In the genomic region with DNA sequence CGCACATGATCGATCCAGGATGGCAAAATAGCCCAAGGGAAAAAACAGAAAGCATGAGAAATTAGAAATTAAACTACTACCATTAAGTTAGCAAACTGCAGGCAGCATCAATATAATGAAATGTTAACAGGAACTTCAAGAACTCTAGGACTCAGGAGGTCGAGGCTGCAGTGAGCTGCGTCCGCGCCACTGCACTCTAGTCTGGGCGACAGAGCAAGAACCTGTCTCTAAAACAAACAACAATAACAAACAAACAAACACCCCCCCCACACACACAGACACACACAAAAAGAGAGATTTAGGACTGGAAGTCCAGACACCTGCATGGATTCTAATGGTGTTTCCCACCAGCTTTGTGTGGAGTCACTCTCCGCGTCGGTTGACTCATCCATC, we compare ENCODE assay signal across 8 cellular contexts. TPM values are rescaled to one million over a fixed set of nuclear protein-coding genes. Genes with fewer than 3 reads are reported as not detected.
A peak's percentile ranks its signal among the peaks of the same experiment; 100 is the strongest.
DNase-seq lines count a peak whose midpoint lies in the region; ATAC-seq and TF ChIP-seq lines count a peak whose summit lies in the region.

No MANE protein-coding gene starts in this region.

- H3K4me3 ChIP-seq in breast epithelium = peak overlapping the region; percentile 60 to 93 (median 91)
- H3K4me3 ChIP-seq in mucosa of rectum (ENCODE audit: low read length in 2 of 2) = peak overlapping the region; percentile 88 to 92

- TF ChIP-seq CTCF in breast epithelium (IDR thresholded peaks at IDR 0.05) = no peak

- H3K4me1 ChIP-seq in breast epithelium = peaks cover 3 to 12% of the 10 kb centered on the region in 2 donors
- H3K4me1 ChIP-seq in mucosa of rectum (ENCODE audit: control insufficient read depth in 2 of 2, insufficient read depth in 2 of 2, low read length in 2 of 2) = peaks cover 28 to 34% of the 10 kb centered on the region in 2 donors

- H3K36me3 Mint-ChIP-seq in stimulated activated naive CD8-positive, alpha-beta T cell treated with anti-CD3 and anti-CD28 coated beads, Interleukin-15, Interleukin-2, amounts not matched to agents 100 ng/mL and 50 ng/mL, for 24 hours (ENCODE audit: low read depth) = peaks cover 23% of the 10 kb centered on the region

- peak overlapping the region; percentile 94 to 95 for H3K9ac ChIP-seq in mucosa of rectum (ENCODE audit: low read depth in 1 of 2, low read length in 2 of 2)

- peak overlapping the region; percentile 94 for H3K4me3 Mint-ChIP-seq in stimulated activated naive CD8-positive, alpha-beta T cell treated with anti-CD3 and anti-CD28 coated beads, Interleukin-15, Interleukin-2, amounts not matched to agents 100 ng/mL and 50 ng/mL, for 24 hours

- H3K9me3 ChIP-seq in breast epithelium (no peaks in the 10 kb centered on the region), mucosa of rectum (ENCODE audit: control insufficient read depth in 2 of 2, low read length in 2 of 2) (no peaks in the 10 kb centered on the region)

- H3K36me3 ChIP-seq in breast epithelium (no peaks in the 10 kb centered on the region), mucosa of rectum (ENCODE audit: control insufficient read depth in 2 of 2, insufficient read depth in 2 of 2, low read length in 2 of 2) (peaks cover 7 to 12% of the 10 kb centered on the region in 2 donors)

- no peaks in the 10 kb centered on the region for H3K27me3 ChIP-seq in breast epithelium
- H3K27me3 ChIP-seq in mucosa of rectum (ENCODE audit: control insufficient read depth in 2 of 2, insufficient read depth in 2 of 2, low read length in 2 of 2) = no peaks in the 10 kb centered on the region

- H3K27me3 Mint-ChIP-seq in stimulated activated naive CD8-positive, alpha-beta T cell treated with anti-CD3 and anti-CD28 coated beads, Interleukin-15, Interleukin-2, amounts not matched to agents 100 ng/mL and 50 ng/mL, for 24 hours = no peaks in the 10 kb centered on the region

- H3K9me3 Mint-ChIP-seq in stimulated activated naive CD8-positive, alpha-beta T cell treated with anti-CD3 and anti-CD28 coated beads, Interleukin-15, Interleukin-2, amounts not matched to agents 100 ng/mL and 50 ng/mL, for 24 hours = no peaks in the 10 kb centered on the region

- H3K27ac Mint-ChIP-seq in stimulated activated naive CD8-positive, alpha-beta T cell treated with anti-CD3 and anti-CD28 coated beads, Interleukin-15, Interleukin-2, amounts not matched to agents 100 ng/mL and 50 ng/mL, for 24 hours = peak overlapping the region; percentile 93

- intact Hi-C loops in breast epithelium (cut with DNase I; ENCODE audit: low total_unique reads) = no loop called here

- no peak for ATAC-seq in stimulated activated naive CD8-positive, alpha-beta T cell treated with anti-CD3 and anti-CD28 coated beads, Interleukin-15, Interleukin-2, amounts not matched to agents 100 U/mL and 50 U/mL, for 24 hours
- no peak for ATAC-seq in GM19467 (IDR thresholded peaks at IDR 0.05; ENCODE audit: unreplicated experiment)
- no peak for ATAC-seq in GM21576 (IDR thresholded peaks at IDR 0.05; ENCODE audit: unreplicated experiment)

- H3K27ac ChIP-seq in breast epithelium = peak overlapping the region; percentile 90 to 97
- peak overlapping the region; percentile 92 to 94 for H3K27ac ChIP-seq in mucosa of rectum (ENCODE audit: low read depth in 2 of 2, low read length in 2 of 2)

- H3K4me1 Mint-ChIP-seq in stimulated activated naive CD8-positive, alpha-beta T cell treated with anti-CD3 and anti-CD28 coated beads, Interleukin-15, Interleukin-2, amounts not matched to agents 100 ng/mL and 50 ng/mL, for 24 hours (ENCODE audit: low read depth) = peaks cover 45% of the 10 kb centered on the region

- no peak for TF ChIP-seq POLR2A in breast epithelium (IDR thresholded peaks at IDR 0.05)

- DNase-seq in stimulated activated naive CD8-positive, alpha-beta T cell treated with anti-CD3 and anti-CD28 coated beads, Interleukin-15, Interleukin-2, amounts not matched to agents 100 U/mL and 50 U/mL, for 24 hours = no peak
- DNase-seq in breast epithelium (ENCODE audit: low spot score in 2 of 2) (no peak), H4 (ENCODE audit: low spot score) (no peak), OCI-M1 (lab: John Stamatoyannopoulos, UW) (no peak)

RNA-seq across cellular contexts. Expression of a gene that starts 0.5 kb away (rescaled TPM):
- 10 to 100 TPM; 28.8 to 44.5 (median 40.6) TPM for total RNA-seq in breast epithelium
- 7.3 and 8.9 TPM in 2 replicates for total RNA-seq in H4 (2014; rRNA removed; shearing (Covaris generic))

RNA-seq across cellular contexts. Expression of a gene that starts 16.4 kb away (rescaled TPM):
- total RNA-seq in breast epithelium = 10 to 100 TPM; 11.2 to 25.6 (median 20.1) TPM
- 11.0 and 28.9 TPM in 2 replicates for total RNA-seq in H4 (2014; rRNA removed; shearing (Covaris generic))

RNA-seq across cellular contexts. Expression of a gene that starts 26.3 kb away (rescaled TPM):
- total RNA-seq in breast epithelium = 1 to 10 TPM; 2.3 to 5.7 (median 2.4) TPM
- total RNA-seq in H4 (2014; rRNA removed; shearing (Covaris generic)) = not detected in 2 replicates

RNA-seq across cellular contexts. Expression of a gene that starts 38.8 kb away (rescaled TPM):
- 10 to 100 TPM; 21.1 to 29.2 (median 22.2) TPM for total RNA-seq in breast epithelium
- 12.0 and 24.3 TPM in 2 replicates for total RNA-seq in H4 (2014; rRNA removed; shearing (Covaris generic))

RNA-seq across cellular contexts. Expression of a gene that starts 51.0 kb away (rescaled TPM):
- 1 to 10 TPM; 4.8 to 9.5 (median 6.2) TPM for total RNA-seq in breast epithelium
- 4.1 and 7.4 TPM in 2 replicates for total RNA-seq in H4 (2014; rRNA removed; shearing (Covaris generic))
